Comparison of ENCODE assay signal across 8 cellular contexts in the genomic region with DNA sequence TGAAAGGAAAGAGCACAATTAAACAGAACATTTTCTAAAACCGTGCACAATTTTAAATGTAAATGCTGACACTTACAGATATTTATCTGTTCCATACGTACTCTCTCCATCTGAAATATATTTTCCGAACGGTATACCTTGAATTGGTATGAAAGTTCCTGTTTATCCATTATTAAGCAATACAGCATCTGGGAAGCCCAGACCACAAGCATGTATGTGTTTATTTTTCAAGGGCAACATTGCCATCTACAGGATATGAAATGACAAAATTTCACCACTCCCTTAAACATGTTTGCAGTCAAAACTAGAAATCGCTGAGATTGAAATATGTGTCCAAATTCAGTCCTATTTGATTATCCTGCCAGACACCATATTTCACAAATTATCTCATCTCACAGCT.
DNase-seq lines count a peak whose midpoint lies in the region; ATAC-seq and TF ChIP-seq lines count a peak whose summit lies in the region.

No MANE protein-coding gene starts in this region.

- no peak overlapping the region for H3K27ac Mint-ChIP-seq in CD4-positive, alpha-beta T cell

- H3K9me3 Mint-ChIP-seq in CD4-positive, alpha-beta T cell = no peaks in the 10 kb centered on the region

- CTCF ChIA-PET in CD4-positive, alpha-beta T cell (lab: Charles Lee) = no interaction called here

- H3K36me3 Mint-ChIP-seq in CD4-positive, alpha-beta T cell (ENCODE audit: low read depth) = no peaks in the 10 kb centered on the region

- H3K27me3 Mint-ChIP-seq in CD4-positive, alpha-beta T cell = no peaks in the 10 kb centered on the region

- H3K9me3 ChIP-seq in WERI-Rb-1 (ENCODE audit: severe bottlenecking) = no peaks in the 10 kb centered on the region
- no peaks in the 10 kb centered on the region for H3K9me3 ChIP-seq in CD4-positive, alpha-beta T cell (ENCODE audit: control insufficient read depth, low read length)

- peak; percentile 25 for TF ChIP-seq CTCF in GM20000 (IDR thresholded peaks at IDR 0.05; ENCODE audit: extremely low read depth, missing control alignments)
- no peak for TF ChIP-seq CTCF in WERI-Rb-1 (IDR thresholded peaks at IDR 0.05; ENCODE audit: low read depth, low read length)
- TF ChIP-seq CTCF in CD4-positive, alpha-beta T cell (IDR thresholded peaks at IDR 0.05) = no peak

- intact Hi-C loops in CD4-positive, alpha-beta T cell (cut with DNase I, micrococcal nuclease) = no loop called here

- H3K27ac ChIP-seq in WERI-Rb-1 = no peak overlapping the region
- H3K27ac ChIP-seq in CD4-positive, alpha-beta T cell (ENCODE audit: low read depth, low read length) = no peak overlapping the region

- no peaks in the 10 kb centered on the region for H3K36me3 ChIP-seq in WERI-Rb-1

- no peak overlapping the region for H3K4me3 Mint-ChIP-seq in CD4-positive, alpha-beta T cell

- no peak for ATAC-seq in HG02798 (IDR thresholded peaks at IDR 0.05; ENCODE audit: poor library complexity, unreplicated experiment)
- no peak for ATAC-seq in GM18868 (IDR thresholded peaks at IDR 0.05; ENCODE audit: unreplicated experiment)
- no peak for ATAC-seq in CD4-positive, alpha-beta T cell (ENCODE audit: poor library complexity)

- POLR2A ChIA-PET in CD4-positive, alpha-beta T cell (lab: Charles Lee) = no interaction called here

- no peaks in the 10 kb centered on the region for H3K27me3 ChIP-seq in WERI-Rb-1 (ENCODE audit: insufficient read depth, low read depth, severe bottlenecking)
- H3K27me3 ChIP-seq in CD4-positive, alpha-beta T cell (ENCODE audit: control insufficient read depth, insufficient read depth, low read length) = no peaks in the 10 kb centered on the region

- DNase-seq in GM20000 (ENCODE audit: low spot score) (no peak), NCI-H2029 treated with DMSO at 0.1 percent for 48 hours (lab: John Stamatoyannopoulos, UW) (peak; percentile 83), WERI-Rb-1 (peak; percentile 8), iPS-NIHi11 (ENCODE audit: low spot score) (peak; percentile 24)
- no peak for DNase-seq in stimulated activated CD4-positive, alpha-beta T cell treated with anti-CD3 and anti-CD28 coated beads, Interleukin-15, amount 100 ng/mL, for 24 hours
- DNase-seq in CD4-positive, alpha-beta T cell = no peak

- no peaks in the 10 kb centered on the region for H3K4me1 Mint-ChIP-seq in CD4-positive, alpha-beta T cell (ENCODE audit: low read depth)

- H3K4me3 ChIP-seq in WERI-Rb-1 (ENCODE audit: low read depth, low read length) = no peak overlapping the region

Comparison
In these comparisons a context has a peak if more than half of its experiments do, and no peak if none do; other contexts are left out.
1. DNase-seq: peak in NCI-H2029 treated with DMSO at 0.1 percent for 48 hours (single experiment), WERI-Rb-1 (single experiment) and iPS-NIHi11 (single experiment); none in GM20000 (single experiment), stimulated activated CD4-positive, alpha-beta T cell treated with anti-CD3 and anti-CD28 coated beads, Interleukin-15, amount 100 ng/mL, for 24 hours (single experiment) and CD4-positive, alpha-beta T cell (0 of 10).